ENCODE assay signal across 8 cellular contexts in genomic region chr14:49619273-49619672, GRCh38. TPM values are rescaled to one million over a fixed set of nuclear protein-coding genes. Genes with fewer than 3 reads are reported as not detected.
DNase-seq lines count a peak whose midpoint lies in the region; ATAC-seq, FAIRE-seq and TF ChIP-seq lines count a peak whose summit lies in the region.
"Not testable (repeated sequence)": the region's sequence is repeated elsewhere in the genome, so short reads cannot be mapped to it uniquely, and the experiment has no call there.

No MANE protein-coding gene starts in this region.

- H3K9me3 ChIP-seq in HAP-1; Peyer's patch; duodenal mucosa (ENCODE audit: control insufficient read depth in 1 of 2, low read length in 2 of 2); hepatocyte (ENCODE audit: low read depth); small intestine (ENCODE audit: control insufficient read depth, low read depth): not testable (repeated sequence)

- peaks cover 27% of the 10 kb centered on the region for H4K20me1 ChIP-seq in hepatocyte (ENCODE audit: insufficient read depth, poor library complexity, severe bottlenecking)

- H3K4me3 ChIP-seq in ACC112 (ENCODE audit: low read depth, low read length), result peak overlapping the region; percentile 84
- peak overlapping the region; percentile 83 for H3K4me3 ChIP-seq in HAP-1
- peak overlapping the region; percentile 79 to 95 (median 87) for H3K4me3 ChIP-seq in Peyer's patch
- H3K4me3 ChIP-seq in duodenal mucosa (ENCODE audit: low read depth in 1 of 2, low read length in 2 of 2), result peak overlapping the region; percentile 85 to 95
- peak overlapping the region; percentile 63 for H3K4me3 ChIP-seq in hepatocyte
- peak overlapping the region; percentile 77 to 87 for H3K4me3 ChIP-seq in small intestine (ENCODE audit: low read depth in 1 of 2, low read length in 2 of 2)

- WGBS in hepatocyte (ENCODE audit: low lambda C conversion rate, missing lambda C conversion rate), result 52% methylated on average over 19 of the region's 19 CpGs
- 8 to 50% (median 15%) methylated on average over 19 of the region's 19 CpGs for whole genome bisulfite sequencing in small intestine, 3 donors

- H3K9me2 ChIP-seq in hepatocyte (replicated peaks; ENCODE audit: insufficient read depth), result not testable (repeated sequence)

- H3K36me3 ChIP-seq in ACC112 (ENCODE audit: insufficient read depth, low read length) (peaks cover 12% of the 10 kb centered on the region; the same call in 1 of the 2 replicates), HAP-1 (replicated peaks) (peaks cover 31% of the 10 kb centered on the region), Peyer's patch (peaks cover 0 to 17% (median 0%) of the 10 kb centered on the region in 3 donors), duodenal mucosa (ENCODE audit: control insufficient read depth in 1 of 2, insufficient read depth in 2 of 2, low read length in 2 of 2) (peaks cover 6 to 27% of the 10 kb centered on the region in 2 donors)
- not testable (repeated sequence) for H3K36me3 ChIP-seq in hepatocyte (replicated peaks; ENCODE audit: insufficient read depth, low read depth); small intestine (ENCODE audit: control insufficient read depth in 2 of 2, insufficient read depth in 2 of 2, low read length in 2 of 2)

- not testable (repeated sequence) for H3K9me3 Mint-ChIP-seq in activated T-helper 2 cell treated with anti-CD3 and anti-CD28 coated beads, Interferon-gamma antibody, Interleukin-2, Interleukin-4, amounts not matched to agents 10 μg/mL and 5 μg/mL and 100 μg/mL, durations not matched to agents 14 hours and 24 hours and 36 hours; naive B cell

- in situ Hi-C loops in HAP-1 (cut with MboI; ENCODE audit: low sequenced_read_pairs), result not testable (repeated sequence)

- not testable (repeated sequence) for H3K27ac ChIP-seq in ACC112 (ENCODE audit: low read depth, low read length); duodenal mucosa (ENCODE audit: low read depth, low read length)
- peak overlapping the region in 3 of 4 donors; percentile 95 to 98 (median 98) for H3K27ac ChIP-seq in Peyer's patch
- peak overlapping the region; percentile 97 for H3K27ac ChIP-seq in hepatocyte
- peak overlapping the region; percentile 98 to 99 for H3K27ac ChIP-seq in small intestine (ENCODE audit: low read depth in 1 of 2, low read length in 1 of 2)

- H2AFZ ChIP-seq in ACC112 (ENCODE audit: low read length, unreplicated experiment); hepatocyte: not testable (repeated sequence)

- peak overlapping the region; percentile 92 to 100 for H3K9ac ChIP-seq in duodenal mucosa (ENCODE audit: low read depth in 1 of 2, low read length in 2 of 2)

- peak overlapping the region; percentile 94 for H3K27ac Mint-ChIP-seq in activated T-helper 2 cell treated with anti-CD3 and anti-CD28 coated beads, Interferon-gamma antibody, Interleukin-2, Interleukin-4, amounts not matched to agents 10 μg/mL and 5 μg/mL and 100 μg/mL, durations not matched to agents 14 hours and 24 hours and 36 hours
- peak overlapping the region in 4 of 6 donors; percentile 58 to 99 (median 98) for H3K27ac Mint-ChIP-seq in naive B cell

- ATAC-seq in naive B cell (ENCODE audit: low read depth in 2 of 2), result not testable (repeated sequence)

- H3K4me1 ChIP-seq in ACC112 (ENCODE audit: control insufficient read depth, insufficient read depth, low read length, unreplicated experiment) (peaks cover 28% of the 10 kb centered on the region), HAP-1 (peaks cover 12% of the 10 kb centered on the region), Peyer's patch (peaks cover 0 to 42% (median 14%) of the 10 kb centered on the region in 4 donors), duodenal mucosa (ENCODE audit: control insufficient read depth in 1 of 2, insufficient read depth in 2 of 2, low read length in 2 of 2) (peaks cover 26 to 32% of the 10 kb centered on the region in 2 donors), hepatocyte (ENCODE audit: insufficient read depth) (peaks cover 21% of the 10 kb centered on the region)
- not testable (repeated sequence) for H3K4me1 ChIP-seq in small intestine (ENCODE audit: control insufficient read depth in 2 of 2, insufficient read depth in 1 of 2, low read depth in 1 of 2, low read length in 1 of 2)

- H3K79me2 ChIP-seq in ACC112 (ENCODE audit: control insufficient read depth, insufficient read depth, low read length, unreplicated experiment) (peaks cover 65% of the 10 kb centered on the region), hepatocyte (peaks cover 57% of the 10 kb centered on the region)

- H3K27me3 Mint-ChIP-seq in activated T-helper 2 cell treated with anti-CD3 and anti-CD28 coated beads, Interferon-gamma antibody, Interleukin-2, Interleukin-4, amounts not matched to agents 10 μg/mL and 5 μg/mL and 100 μg/mL, durations not matched to agents 14 hours and 24 hours and 36 hours (ENCODE audit: low read depth); naive B cell: not testable (repeated sequence)

- H3K4me3 Mint-ChIP-seq in activated T-helper 2 cell treated with anti-CD3 and anti-CD28 coated beads, Interferon-gamma antibody, Interleukin-2, Interleukin-4, amounts not matched to agents 10 μg/mL and 5 μg/mL and 100 μg/mL, durations not matched to agents 14 hours and 24 hours and 36 hours (ENCODE audit: low read depth), result peak overlapping the region; percentile 91
- H3K4me3 Mint-ChIP-seq in naive B cell, result peak overlapping the region; percentile 96 to 99 (median 98)

- not testable (repeated sequence) for FAIRE-seq in small intestine (lab: Jason Lieb, UNC)

- H3K4me1 Mint-ChIP-seq in activated T-helper 2 cell treated with anti-CD3 and anti-CD28 coated beads, Interferon-gamma antibody, Interleukin-2, Interleukin-4, amounts not matched to agents 10 μg/mL and 5 μg/mL and 100 μg/mL, durations not matched to agents 14 hours and 24 hours and 36 hours (ENCODE audit: low read depth), result peaks cover 42% of the 10 kb centered on the region
- H3K4me1 Mint-ChIP-seq in naive B cell, result peaks cover 31 to 46% (median 39%) of the 10 kb centered on the region in 3 donors

- H3K36me3 Mint-ChIP-seq in activated T-helper 2 cell treated with anti-CD3 and anti-CD28 coated beads, Interferon-gamma antibody, Interleukin-2, Interleukin-4, amounts not matched to agents 10 μg/mL and 5 μg/mL and 100 μg/mL, durations not matched to agents 14 hours and 24 hours and 36 hours (ENCODE audit: low read depth), result peaks cover 78% of the 10 kb centered on the region
- H3K36me3 Mint-ChIP-seq in naive B cell, result peaks cover 5 to 12% of the 10 kb centered on the region in 2 donors

- intact Hi-C loops in activated T-helper 2 cell treated with anti-CD3 and anti-CD28 coated beads, Interferon-gamma antibody, Interleukin-2, Interleukin-4, amounts not matched to agents 10 μg/mL and 5 μg/mL and 100 μg/mL, durations not matched to agents 14 hours and 24 hours and 36 hours (cut with micrococcal nuclease), result not testable (repeated sequence)

- not testable (repeated sequence) for TF ChIP-seq POLR2A in Peyer's patch (IDR thresholded peaks at IDR 0.05)

- DNase-seq in HAP-1 (ENCODE audit: low spot score in 2 of 2); Peyer's patch; activated T-helper 2 cell treated with anti-CD3 and anti-CD28 coated beads, Interferon-gamma antibody, Interleukin-2, Interleukin-4, amounts not matched to agents 10 μg/mL and 5 μg/mL and 100 μg/mL, durations not matched to agents 14 hours and 24 hours and 36 hours (ENCODE audit: low spot score); hepatocyte (ENCODE audit: low spot score); naive B cell; small intestine: not testable (repeated sequence)

- peak overlapping the region; percentile 86 for H3K4me2 ChIP-seq in hepatocyte

- TF ChIP-seq CTCF in Peyer's patch (IDR thresholded peaks at IDR 0.05); hepatocyte (IDR thresholded peaks at IDR 0.05; ENCODE audit: poor library complexity): not testable (repeated sequence)

- not testable (repeated sequence) for H3K27me3 ChIP-seq in ACC112 (ENCODE audit: insufficient read depth, low read length); HAP-1 (ENCODE audit: low read depth); Peyer's patch; duodenal mucosa (ENCODE audit: control insufficient read depth in 1 of 2, insufficient read depth in 2 of 2, low read length in 2 of 2); hepatocyte; small intestine (ENCODE audit: control insufficient read depth in 2 of 2, insufficient read depth in 2 of 2, low read length in 2 of 2)

RNA-seq across cellular contexts. Expression of gene RPL36AL, which starts 1.2 kb away (rescaled TPM):
- total RNA-seq in Peyer's patch, result 100 to 1,000 TPM; 117 to 225 (median 169) TPM
- 278 and 292 TPM in 2 replicates for total RNA-seq in activated T-helper 2 cell treated with anti-CD3 and anti-CD28 coated beads, Interferon-gamma antibody, Interleukin-2, Interleukin-4, amounts not matched to agents 10 μg/mL and 5 μg/mL and 100 μg/mL, durations not matched to agents 14 hours and 24 hours and 36 hours
- total RNA-seq in hepatocyte, result 175 and 208 TPM in 2 replicates
- 277 TPM in 2 replicates for polyA plus RNA-seq in hepatocyte
- polyA plus RNA-seq in naive B cell (ENCODE audit: low read depth in 6 of 6), result 100 to 1,000 TPM; 384 to 554 (median 508) TPM
- polyA plus RNA-seq in small intestine, result 100 to 1,000 TPM; 525 to 910 (median 823) TPM

RNA-seq across cellular contexts. Expression of gene MGAT2, which starts 1.3 kb away (rescaled TPM):
- total RNA-seq in Peyer's patch (10 to 100 TPM; 12.4 to 76.4 (median 39.6) TPM), hepatocyte (74.9 and 81.3 TPM in 2 replicates)
- total RNA-seq in activated T-helper 2 cell treated with anti-CD3 and anti-CD28 coated beads, Interferon-gamma antibody, Interleukin-2, Interleukin-4, amounts not matched to agents 10 μg/mL and 5 μg/mL and 100 μg/mL, durations not matched to agents 14 hours and 24 hours and 36 hours, result 57.0 and 57.9 TPM in 2 replicates
- polyA plus RNA-seq in hepatocyte (39.4 and 53.5 TPM in 2 replicates), naive B cell (ENCODE audit: low read depth in 6 of 6) (10 to 100 TPM; 27.7 to 33.8 (median 30.0) TPM), small intestine (10 to 100 TPM; 13.5 to 26.6 (median 25.3) TPM)

RNA-seq across cellular contexts. Expression of gene DNAAF2, which starts 15.8 kb away (rescaled TPM):
- 10 to 100 TPM; 10.7 to 17.4 (median 16.3) TPM for total RNA-seq in Peyer's patch
- 10.5 and 11.4 TPM in 2 replicates for total RNA-seq in activated T-helper 2 cell treated with anti-CD3 and anti-CD28 coated beads, Interferon-gamma antibody, Interleukin-2, Interleukin-4, amounts not matched to agents 10 μg/mL and 5 μg/mL and 100 μg/mL, durations not matched to agents 14 hours and 24 hours and 36 hours
- total RNA-seq in hepatocyte, result 16.7 and 19.8 TPM in 2 replicates
- 17.6 and 20.6 TPM in 2 replicates for polyA plus RNA-seq in hepatocyte
- 10 to 100 TPM; 16.1 to 28.3 (median 24.8) TPM for polyA plus RNA-seq in naive B cell (ENCODE audit: low read depth in 6 of 6)
- 10 to 100 TPM in 1 of 3 donors, 1 to 10 TPM in 2; 8.3 to 19.5 (median 9.2) TPM for polyA plus RNA-seq in small intestine

RNA-seq across cellular contexts. Expression of gene LRR1, which starts 20.5 kb away (rescaled TPM):
- 10 to 100 TPM; 16.3 to 20.7 (median 18.3) TPM for total RNA-seq in Peyer's patch
- total RNA-seq in activated T-helper 2 cell treated with anti-CD3 and anti-CD28 coated beads, Interferon-gamma antibody, Interleukin-2, Interleukin-4, amounts not matched to agents 10 μg/mL and 5 μg/mL and 100 μg/mL, durations not matched to agents 14 hours and 24 hours and 36 hours, result 44.2 and 45.4 TPM in 2 replicates
- 10.1 and 15.4 TPM in 2 replicates for total RNA-seq in hepatocyte
- 10.6 and 14.8 TPM in 2 replicates for polyA plus RNA-seq in hepatocyte
- polyA plus RNA-seq in naive B cell (ENCODE audit: low read depth in 6 of 6), result 10 to 100 TPM in 3 of 6 donors, 1 to 10 TPM in 3; 9.1 to 13.5 (median 10.1) TPM
- 10 to 100 TPM; 14.1 to 21.0 (median 18.3) TPM for polyA plus RNA-seq in small intestine

RNA-seq across cellular contexts. Expression of gene RPS29, which starts 33.1 kb away (rescaled TPM):
- 1,000 to 10,000 TPM; 1,474 to 8,142 (median 3,050) TPM for total RNA-seq in Peyer's patch
- total RNA-seq in activated T-helper 2 cell treated with anti-CD3 and anti-CD28 coated beads, Interferon-gamma antibody, Interleukin-2, Interleukin-4, amounts not matched to agents 10 μg/mL and 5 μg/mL and 100 μg/mL, durations not matched to agents 14 hours and 24 hours and 36 hours, result 1,969 and 2,120 TPM in 2 replicates
- total RNA-seq in hepatocyte, result 3,841 and 4,104 TPM in 2 replicates
- polyA plus RNA-seq in hepatocyte, result 875 and 983 TPM in 2 replicates
- 1,000 to 10,000 TPM; 5,522 to 9,273 (median 8,580) TPM for polyA plus RNA-seq in naive B cell (ENCODE audit: low read depth in 6 of 6)
- 1,000 to 10,000 TPM; 2,810 to 5,742 (median 3,537) TPM for polyA plus RNA-seq in small intestine
